In genomic region chr22:43953988-43954771, GRCh38 we compare ENCODE assay signal across 8 cellular contexts. TPM values are rescaled to one million over a fixed set of nuclear protein-coding genes. Genes with fewer than 3 reads are reported as not detected.
A peak's percentile ranks its signal among the peaks of the same experiment; 100 is the strongest.
DNase-seq lines count a peak whose midpoint lies in the region; ATAC-seq and TF ChIP-seq lines count a peak whose summit lies in the region.

No MANE protein-coding gene starts in this region.

- 38% methylated on average over 7 of the region's 7 CpGs for WGBS in esophagus, 2 donors
- WGBS in sigmoid colon, 2 donors, result 34 to 39% methylated on average over 7 of the region's 7 CpGs

- TF ChIP-seq CTCF in GM23338 (conservative IDR thresholded peaks at IDR 0.05; ENCODE audit: low read depth in 2 of 2) (no peak), Panc1 (IDR thresholded peaks at IDR 0.05) (no peak), sigmoid colon (IDR thresholded peaks at IDR 0.05) (no peak), GM10266 (IDR thresholded peaks at IDR 0.05; ENCODE audit: control insufficient read depth, insufficient read depth, low read depth, missing control alignments) (no peak)

- no peaks in the 10 kb centered on the region; the same call in 2 of the 3 replicates for H3K36me3 Mint-ChIP-seq in GM23338 (ENCODE audit: low read depth)

- H3K27me3 Mint-ChIP-seq in GM23338 (ENCODE audit: insufficient read depth, low read depth, poor library complexity), result peaks cover 7% of the 10 kb centered on the region

- H3K4me2 ChIP-seq in GM23338, result peak overlapping the region; percentile 97

- ATAC-seq in GM23338 (no peak), Panc1 (no peak), HG02870 (IDR thresholded peaks at IDR 0.05; ENCODE audit: unreplicated experiment) (no peak)

- TF ChIP-seq EP300 in sigmoid colon (IDR thresholded peaks at IDR 0.05), result no peak

- no peak overlapping the region for H3K27ac ChIP-seq in GM23338 (ENCODE audit: low read depth)
- peak overlapping the region; percentile 86 for H3K27ac ChIP-seq in Panc1 (ENCODE audit: low read length)
- no peak overlapping the region for H3K27ac ChIP-seq in esophagus (ENCODE audit: low read depth in 2 of 2, low read length in 1 of 2)
- H3K27ac ChIP-seq in sigmoid colon, result peak overlapping the region in 2 of 4 donors; percentile 89 to 91

- in situ Hi-C loops in Panc1 (cut with HindIII; ENCODE audit: low pct_unique_long_range_greater_than_20kb, low sequenced_read_pairs), result no loop called here

- H4K20me1 ChIP-seq in GM23338 (replicated peaks; ENCODE audit: insufficient read depth), result peaks cover 12% of the 10 kb centered on the region

- peaks cover 9% of the 10 kb centered on the region for H3F3A ChIP-seq in GM23338 (replicated peaks; ENCODE audit: low read depth)

- 0 out of 2 replicates have a peak, but pooled peaks cover 2% of the 10 kb centered on the region for H3K36me3 ChIP-seq in GM23338 (ENCODE audit: insufficient read depth)
- H3K36me3 ChIP-seq in Panc1 (ENCODE audit: control insufficient read depth, insufficient read depth, low read length), result no peaks in the 10 kb centered on the region; the same call in 1 of the 2 replicates
- H3K36me3 ChIP-seq in esophagus (ENCODE audit: control insufficient read depth in 2 of 2, insufficient read depth in 2 of 2, low read length in 1 of 2), result no peaks in the 10 kb centered on the region
- no peaks in the 10 kb centered on the region for H3K36me3 ChIP-seq in sigmoid colon

- H3K4me1 Mint-ChIP-seq in GM23338, result peaks cover 27% of the 10 kb centered on the region

- peak overlapping the region; percentile 97 for H3K4me3 ChIP-seq in GM23338
- H3K4me3 ChIP-seq in Panc1 (ENCODE audit: low read depth in 2 of 2, low read length in 2 of 2), result peak overlapping the region; percentile 86 to 90
- peak overlapping the region; percentile 65 to 92 for H3K4me3 ChIP-seq in esophagus (ENCODE audit: low read depth in 1 of 2, low read length in 2 of 2)
- H3K4me3 ChIP-seq in sigmoid colon, result peak overlapping the region in 3 of 4 donors; percentile 87 to 96 (median 89)

- DNase-seq in GM23338 (ENCODE audit: low spot score), result no peak
- DNase-seq in Panc1 (ENCODE audit: low read depth, low spot score), result no peak
- no peak for DNase-seq in sigmoid colon
- no peak for DNase-seq in GM10266 (ENCODE audit: extremely low spot score)
- DNase-seq in stimulated activated naive CD4-positive, alpha-beta T cell treated with Interleukin-2 at 50 U/mL for 16 hours (lab: John Stamatoyannopoulos, UW), result no peak
- no peak for DNase-seq in NK-92 treated with Interleukin-12 subunit alpha and Interleukin-12 subunit beta, amount 100 ng/mL, for 24 hours (lab: John Stamatoyannopoulos, UW)

- peak overlapping the region; percentile 98 for H3K4me3 Mint-ChIP-seq in GM23338

- no peak for TF ChIP-seq POLR2A in sigmoid colon (IDR thresholded peaks at IDR 0.05)

- H3K79me2 ChIP-seq in GM23338 (replicated peaks; ENCODE audit: insufficient read depth), result peaks cover 39% of the 10 kb centered on the region

- POLR2A ChIA-PET in Panc1 (lab: Charles Lee), result no interaction called here

- peak overlapping the region; percentile 92; the same call in 1 of the 2 replicates for H2AFZ ChIP-seq in GM23338

- H3K9me3 Mint-ChIP-seq in GM23338, result no peaks in the 10 kb centered on the region

- peak overlapping the region; percentile 92; the same call in 1 of the 2 replicates for H3K27ac Mint-ChIP-seq in GM23338

- H3K9me3 ChIP-seq in Panc1 (ENCODE audit: control insufficient read depth, insufficient read depth, low read depth, low read length) (no peaks in the 10 kb centered on the region), esophagus (ENCODE audit: control insufficient read depth in 2 of 2, insufficient read depth in 1 of 2, low read depth in 1 of 2, low read length in 1 of 2) (no peaks in the 10 kb centered on the region), sigmoid colon (no peaks in the 10 kb centered on the region)

- H3K4me1 ChIP-seq in GM23338 (ENCODE audit: insufficient read depth) (peaks cover 25% of the 10 kb centered on the region), Panc1 (ENCODE audit: control insufficient read depth, insufficient read depth, low read length) (peaks cover 15% of the 10 kb centered on the region), esophagus (ENCODE audit: control insufficient read depth in 2 of 2, insufficient read depth in 2 of 2, low read length in 1 of 2) (peaks cover 4 to 5% of the 10 kb centered on the region in 2 donors), sigmoid colon (peaks cover 0 to 30% (median 27%) of the 10 kb centered on the region in 4 donors)

- intact Hi-C loops in Panc1 (cut with micrococcal nuclease; ENCODE audit: unreplicated experiment), result no loop called here
- intact Hi-C loops in sigmoid colon (cut with DNase I), result loop anchor here (5.0 kb wide), 1 partner anchor 142 kb away; the partner anchor contains the start of gene EFCAB6

- CTCF ChIA-PET in Panc1 (lab: Charles Lee), result interaction anchor here (0.9 kb wide), 1 partner anchor 8 kb away, joined by 11 read pairs; no protein-coding TSS in a partner anchor

- H3K27me3 ChIP-seq in GM23338 (ENCODE audit: insufficient read depth) (no peaks in the 10 kb centered on the region), Panc1 (ENCODE audit: control insufficient read depth, insufficient read depth, low read length) (no peaks in the 10 kb centered on the region), esophagus (ENCODE audit: control insufficient read depth in 1 of 2, insufficient read depth in 2 of 2, low read length in 2 of 2) (no peaks in the 10 kb centered on the region), sigmoid colon (peaks cover 0 to 7% (median 0%) of the 10 kb centered on the region in 3 donors)

- no peaks in the 10 kb centered on the region for H3K9me2 ChIP-seq in GM23338 (ENCODE audit: insufficient read depth)

- no TSS peak for BruUV-seq in Panc1 (replicated peaks; lab: Mats Ljungman, UMichigan)

TF ChIP-seq in GM23338, 12 proteins besides CTCF, POLR2A, EP300 and RAD21 (continues in another document):
- TF ChIP-seq JUNB (IDR thresholded peaks at IDR 0.05; ENCODE audit: unreplicated experiment) (no peak), STAT1 (IDR thresholded peaks at IDR 0.05; ENCODE audit: unreplicated experiment) (no peak), NANOG (IDR thresholded peaks at IDR 0.05; ENCODE audit: borderline replicate concordance) (no peak), ZNF331 (CRISPR knock-in tag; IDR thresholded peaks at IDR 0.05; ENCODE audit: low read depth) (no peak), EZH2phosphoT487 (IDR thresholded peaks at IDR 0.05; ENCODE audit: unreplicated experiment) (no peak), ZNF114 (CRISPR knock-in tag; IDR thresholded peaks at IDR 0.05) (no peak), CREB1 (CRISPR knock-in tag; IDR thresholded peaks at IDR 0.05; ENCODE audit: low read depth) (no peak)
- TF ChIP-seq, protein P1, sequence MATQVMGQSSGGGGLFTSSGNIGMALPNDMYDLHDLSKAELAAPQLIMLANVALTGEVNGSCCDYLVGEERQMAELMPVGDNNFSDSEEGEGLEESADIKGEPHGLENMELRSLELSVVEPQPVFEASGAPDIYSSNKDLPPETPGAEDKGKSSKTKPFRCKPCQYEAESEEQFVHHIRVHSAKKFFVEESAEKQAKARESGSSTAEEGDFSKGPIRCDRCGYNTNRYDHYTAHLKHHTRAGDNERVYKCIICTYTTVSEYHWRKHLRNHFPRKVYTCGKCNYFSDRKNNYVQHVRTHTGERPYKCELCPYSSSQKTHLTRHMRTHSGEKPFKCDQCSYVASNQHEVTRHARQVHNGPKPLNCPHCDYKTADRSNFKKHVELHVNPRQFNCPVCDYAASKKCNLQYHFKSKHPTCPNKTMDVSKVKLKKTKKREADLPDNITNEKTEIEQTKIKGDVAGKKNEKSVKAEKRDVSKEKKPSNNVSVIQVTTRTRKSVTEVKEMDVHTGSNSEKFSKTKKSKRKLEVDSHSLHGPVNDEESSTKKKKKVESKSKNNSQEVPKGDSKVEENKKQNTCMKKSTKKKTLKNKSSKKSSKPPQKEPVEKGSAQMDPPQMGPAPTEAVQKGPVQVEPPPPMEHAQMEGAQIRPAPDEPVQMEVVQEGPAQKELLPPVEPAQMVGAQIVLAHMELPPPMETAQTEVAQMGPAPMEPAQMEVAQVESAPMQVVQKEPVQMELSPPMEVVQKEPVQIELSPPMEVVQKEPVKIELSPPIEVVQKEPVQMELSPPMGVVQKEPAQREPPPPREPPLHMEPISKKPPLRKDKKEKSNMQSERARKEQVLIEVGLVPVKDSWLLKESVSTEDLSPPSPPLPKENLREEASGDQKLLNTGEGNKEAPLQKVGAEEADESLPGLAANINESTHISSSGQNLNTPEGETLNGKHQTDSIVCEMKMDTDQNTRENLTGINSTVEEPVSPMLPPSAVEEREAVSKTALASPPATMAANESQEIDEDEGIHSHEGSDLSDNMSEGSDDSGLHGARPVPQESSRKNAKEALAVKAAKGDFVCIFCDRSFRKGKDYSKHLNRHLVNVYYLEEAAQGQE (IDR thresholded peaks at IDR 0.05; ENCODE audit: unreplicated experiment), result no peak
- TF ChIP-seq, protein P2, sequence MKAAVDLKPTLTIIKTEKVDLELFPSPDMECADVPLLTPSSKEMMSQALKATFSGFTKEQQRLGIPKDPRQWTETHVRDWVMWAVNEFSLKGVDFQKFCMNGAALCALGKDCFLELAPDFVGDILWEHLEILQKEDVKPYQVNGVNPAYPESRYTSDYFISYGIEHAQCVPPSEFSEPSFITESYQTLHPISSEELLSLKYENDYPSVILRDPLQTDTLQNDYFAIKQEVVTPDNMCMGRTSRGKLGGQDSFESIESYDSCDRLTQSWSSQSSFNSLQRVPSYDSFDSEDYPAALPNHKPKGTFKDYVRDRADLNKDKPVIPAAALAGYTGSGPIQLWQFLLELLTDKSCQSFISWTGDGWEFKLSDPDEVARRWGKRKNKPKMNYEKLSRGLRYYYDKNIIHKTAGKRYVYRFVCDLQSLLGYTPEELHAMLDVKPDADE (IDR thresholded peaks at IDR 0.05), result no peak

RNA-seq across cellular contexts. Expression of gene SAMM50, which starts 1.1 kb away (rescaled TPM):
- total RNA-seq in GM23338 (2014; rRNA removed; shearing (Covaris generic)), result 58.6 and 68.0 TPM in 2 replicates
- 49.6 and 60.3 TPM in 2 replicates for polyA plus RNA-seq in GM23338 (2016; fragmentation: Nextera tagmentation; extraction: Ambion mirVana)
- total RNA-seq in Panc1 (2021; ENCODE audit: unreplicated experiment), result 40.5 TPM
- 40.6 TPM for polyA plus RNA-seq in Panc1 (2012; ENCODE audit: insufficient read length)
- 10 to 100 TPM in 1 of 2 donors, 1 to 10 TPM in 1; 8.6 to 28.9 TPM for polyA plus RNA-seq in esophagus
- 10 to 100 TPM; 21.3 to 33.9 (median 25.2) TPM for total RNA-seq in sigmoid colon
- 10 to 100 TPM; 33.0 to 46.5 (median 40.2) TPM for polyA plus RNA-seq in sigmoid colon

RNA-seq across cellular contexts. Expression of gene PNPLA3, which starts 30.6 kb away (rescaled TPM):
- total RNA-seq in GM23338 (2014; rRNA removed; shearing (Covaris generic)), result 17.3 and 23.4 TPM in 2 replicates
- polyA plus RNA-seq in GM23338 (2016; fragmentation: Nextera tagmentation; extraction: Ambion mirVana), result 16.2 and 17.7 TPM in 2 replicates
- total RNA-seq in Panc1 (2021; ENCODE audit: unreplicated experiment), result 4.9 TPM
- polyA plus RNA-seq in Panc1 (2012; ENCODE audit: insufficient read length), result 3.8 TPM
- under 1 TPM; 0.19 to 0.41 TPM for polyA plus RNA-seq in esophagus
- total RNA-seq in sigmoid colon, result not detected
- polyA plus RNA-seq in sigmoid colon, result 1 to 10 TPM in 1 of 3 donors, not detected in 2; 1.3 TPM
